Comparison of ENCODE assay signal across 8 cellular contexts in genomic region chr6:122789862-122790739, GRCh38. TPM values are rescaled to one million over a fixed set of nuclear protein-coding genes. Genes with fewer than 3 reads are reported as not detected.
DNase-seq lines count a peak whose midpoint lies in the region; ATAC-seq and TF ChIP-seq lines count a peak whose summit lies in the region.

No MANE protein-coding gene starts in this region.

- POLR2A ChIA-PET in activated CD8-positive, alpha-beta T cell treated with anti-CD3 and anti-CD28 coated beads, Interleukin-2, amount 10 ng/mL, durations not matched to agents 7 days and 5 days (lab: Charles Lee): no interaction called here

- H3K4ac ChIP-seq in neuronal stem cell (ENCODE audit: low read length): no peak overlapping the region

- no CpG with 5 or more reads among the region's 27 CpGs for WGBS in neuronal stem cell (ENCODE audit: extremely low coverage in 2 of 2, insufficient read length in 2 of 2, insufficient replicate concordance in 1 of 2), 2 donors

- H3K4me3 Mint-ChIP-seq in activated naive CD4-positive, alpha-beta T cell treated with anti-CD3 and anti-CD28 coated beads, Interleukin-2, amount 10 ng/mL, durations not matched to agents 7 days and 5 days: peak overlapping the region; percentile 72
- H3K4me3 Mint-ChIP-seq in activated CD8-positive, alpha-beta T cell treated with anti-CD3 and anti-CD28 coated beads, Interleukin-2, amount 10 ng/mL, durations not matched to agents 7 days and 5 days: peak overlapping the region; percentile 83

- H3K4me1 ChIP-seq in foreskin keratinocyte (peaks cover 17% of the 10 kb centered on the region), neuronal stem cell (ENCODE audit: control insufficient read depth in 2 of 2, insufficient read depth in 1 of 2, low read depth in 1 of 2, low read length in 2 of 2) (peaks cover 8 to 18% of the 10 kb centered on the region in 2 donors)

- peak; percentile 49 for ATAC-seq in HG02571 (IDR thresholded peaks at IDR 0.05; ENCODE audit: unreplicated experiment)
- peak; percentile 79 for ATAC-seq in activated CD8-positive, alpha-beta T cell treated with anti-CD3 and anti-CD28 coated beads, Interleukin-2, amount 10 ng/mL, durations not matched to agents 7 days and 5 days
- ATAC-seq in foreskin keratinocyte: peak; percentile 80

- H3K23ac ChIP-seq in neuronal stem cell (ENCODE audit: low read depth, low read length, poor library complexity): no peak overlapping the region

- H3K79me1 ChIP-seq in neuronal stem cell (ENCODE audit: low read depth, low read length): no peaks in the 10 kb centered on the region

- no peaks in the 10 kb centered on the region for H3K9me3 ChIP-seq in neuronal stem cell (replicated peaks in 1 of 2; ENCODE audit: control insufficient read depth in 2 of 2, insufficient read depth in 1 of 2, low read depth in 1 of 2, low read length in 2 of 2)

- no peaks in the 10 kb centered on the region for H3K36me3 ChIP-seq in neuronal stem cell (replicated peaks in 1 of 2; ENCODE audit: control insufficient read depth in 2 of 2, insufficient read depth in 2 of 2, low read length in 2 of 2)

- no peaks in the 10 kb centered on the region for H3K9me3 Mint-ChIP-seq in activated naive CD4-positive, alpha-beta T cell treated with anti-CD3 and anti-CD28 coated beads, Interleukin-2, amount 10 ng/mL, durations not matched to agents 7 days and 5 days
- H3K9me3 Mint-ChIP-seq in activated CD8-positive, alpha-beta T cell treated with anti-CD3 and anti-CD28 coated beads, Interleukin-2, amount 10 ng/mL, durations not matched to agents 7 days and 5 days (ENCODE audit: insufficient read depth): no peaks in the 10 kb centered on the region

- peak overlapping the region; percentile 89 for H3K4me2 ChIP-seq in neuronal stem cell (ENCODE audit: insufficient read depth, low read length, poor library complexity, severe bottlenecking)

- H2BK120ac ChIP-seq in neuronal stem cell (ENCODE audit: low read depth, low read length): no peak overlapping the region

- H4K8ac ChIP-seq in neuronal stem cell (ENCODE audit: low read depth, low read length): no peak overlapping the region

- peak overlapping the region; percentile 94 for H2AFZ ChIP-seq in neuronal stem cell (ENCODE audit: low read length)

- no peak overlapping the region for H3K14ac ChIP-seq in neuronal stem cell (ENCODE audit: low read length)

- peak overlapping the region; percentile 83 to 88 for H3K4me3 ChIP-seq in neuronal stem cell (ENCODE audit: low read length in 2 of 2)

- no peak overlapping the region for H2BK12ac ChIP-seq in neuronal stem cell (ENCODE audit: low read length)

- H3K4me1 Mint-ChIP-seq in activated naive CD4-positive, alpha-beta T cell treated with anti-CD3 and anti-CD28 coated beads, Interleukin-2, amount 10 ng/mL, durations not matched to agents 7 days and 5 days: peaks cover 15% of the 10 kb centered on the region
- peaks cover 10% of the 10 kb centered on the region for H3K4me1 Mint-ChIP-seq in activated CD8-positive, alpha-beta T cell treated with anti-CD3 and anti-CD28 coated beads, Interleukin-2, amount 10 ng/mL, durations not matched to agents 7 days and 5 days (ENCODE audit: low read depth)

- H3K36me3 Mint-ChIP-seq in activated naive CD4-positive, alpha-beta T cell treated with anti-CD3 and anti-CD28 coated beads, Interleukin-2, amount 10 ng/mL, durations not matched to agents 7 days and 5 days: no peaks in the 10 kb centered on the region
- no peaks in the 10 kb centered on the region for H3K36me3 Mint-ChIP-seq in activated CD8-positive, alpha-beta T cell treated with anti-CD3 and anti-CD28 coated beads, Interleukin-2, amount 10 ng/mL, durations not matched to agents 7 days and 5 days (ENCODE audit: low read depth)

- H2BK5ac ChIP-seq in neuronal stem cell (ENCODE audit: low read length): peak overlapping the region; percentile 93

- no peaks in the 10 kb centered on the region for H3K27me3 ChIP-seq in foreskin keratinocyte
- no peaks in the 10 kb centered on the region for H3K27me3 ChIP-seq in neuronal stem cell (ENCODE audit: control insufficient read depth in 3 of 3, insufficient read depth in 3 of 3, low read depth in 1 of 3, low read length in 3 of 3)

- no peak overlapping the region for H2AK5ac ChIP-seq in neuronal stem cell (ENCODE audit: low read depth, low read length)

- peaks cover 68% of the 10 kb centered on the region for H3K27me3 Mint-ChIP-seq in activated naive CD4-positive, alpha-beta T cell treated with anti-CD3 and anti-CD28 coated beads, Interleukin-2, amount 10 ng/mL, durations not matched to agents 7 days and 5 days
- peaks cover 49% of the 10 kb centered on the region for H3K27me3 Mint-ChIP-seq in activated CD8-positive, alpha-beta T cell treated with anti-CD3 and anti-CD28 coated beads, Interleukin-2, amount 10 ng/mL, durations not matched to agents 7 days and 5 days (ENCODE audit: low read depth)

- TF ChIP-seq CTCF in foreskin keratinocyte (conservative IDR thresholded peaks at IDR 0.05): peak; percentile 18

- H3K27ac ChIP-seq in foreskin keratinocyte (peak overlapping the region; percentile 91), neuronal stem cell (replicated peaks; ENCODE audit: low read length) (peak overlapping the region; percentile 57)

- peak overlapping the region; percentile 26 for H3K9ac ChIP-seq in neuronal stem cell (ENCODE audit: low read depth, low read length, poor library complexity)

- peak overlapping the region; percentile 59 for H4K91ac ChIP-seq in neuronal stem cell (ENCODE audit: low read depth, low read length, poor library complexity)

- CTCF ChIA-PET in activated naive CD4-positive, alpha-beta T cell treated with anti-CD3 and anti-CD28 coated beads, Interleukin-2, amount 10 ng/mL, durations not matched to agents 7 days and 5 days (lab: Charles Lee): interaction anchor here (0.9 to 1.7 kb wide), 5 partner anchors 9 to 49 kb away, joined by 3 to 10 read pairs (median 6); no protein-coding TSS in a partner anchor
- CTCF ChIA-PET in activated CD8-positive, alpha-beta T cell treated with anti-CD3 and anti-CD28 coated beads, Interleukin-2, amount 10 ng/mL, durations not matched to agents 7 days and 5 days (lab: Charles Lee): interaction anchor here (0.7 to 1.8 kb wide), 6 partner anchors 8 to 46 kb away, joined by 3 to 13 read pairs (median 4); no protein-coding TSS in a partner anchor

- peak overlapping the region; percentile 84 for H2BK15ac ChIP-seq in neuronal stem cell (ENCODE audit: low read length)

- DNase-seq in activated naive CD4-positive, alpha-beta T cell treated with anti-CD3 and anti-CD28 coated beads, Interleukin-2, amount 10 ng/mL, durations not matched to agents 7 days and 5 days: peak; percentile 21
- DNase-seq in activated naive CD4-positive, alpha-beta T cell (lab: John Stamatoyannopoulos, UW): no peak
- DNase-seq in NCI-H1092 (lab: John Stamatoyannopoulos, UW) (peak; percentile 32), foreskin keratinocyte (peak; percentile 14 to 66), neuronal stem cell (ENCODE audit: low spot score) (no peak), SW 1271 (lab: John Stamatoyannopoulos, UW) (no peak)
- DNase-seq in activated CD8-positive, alpha-beta T cell treated with anti-CD3 and anti-CD28 coated beads, Interleukin-2, amount 10 ng/mL, durations not matched to agents 7 days and 5 days: peak; percentile 26

- no peak overlapping the region for H3K27ac Mint-ChIP-seq in activated naive CD4-positive, alpha-beta T cell treated with anti-CD3 and anti-CD28 coated beads, Interleukin-2, amount 10 ng/mL, durations not matched to agents 7 days and 5 days
- no peak overlapping the region for H3K27ac Mint-ChIP-seq in activated CD8-positive, alpha-beta T cell treated with anti-CD3 and anti-CD28 coated beads, Interleukin-2, amount 10 ng/mL, durations not matched to agents 7 days and 5 days

- peak overlapping the region; percentile 31 for H3K18ac ChIP-seq in neuronal stem cell (ENCODE audit: low read length)

RNA-seq across cellular contexts. Expression of gene SMPDL3A, which starts 1.0 kb away (rescaled TPM):
- not detected for total RNA-seq in activated CD8-positive, alpha-beta T cell treated with anti-CD3 and anti-CD28 coated beads, Interleukin-2, amount 10 ng/mL, durations not matched to agents 7 days and 5 days
- total RNA-seq in foreskin keratinocyte: 4.7 and 6.9 TPM in 2 replicates
- polyA plus RNA-seq in foreskin keratinocyte: 2.7 and 5.0 TPM in 2 replicates
- 2.0 TPM for polyA plus RNA-seq in neuronal stem cell (2013, experiment 1 of 2)
- 2.1 TPM for polyA plus RNA-seq in neuronal stem cell (2013, experiment 2 of 2)

RNA-seq across cellular contexts. Expression of gene FABP7, which starts 10.6 kb away (rescaled TPM):
- total RNA-seq in activated CD8-positive, alpha-beta T cell treated with anti-CD3 and anti-CD28 coated beads, Interleukin-2, amount 10 ng/mL, durations not matched to agents 7 days and 5 days: not detected
- total RNA-seq in foreskin keratinocyte: 0.27 and 0.39 TPM in 2 replicates
- polyA plus RNA-seq in foreskin keratinocyte: 0.49 and 0.59 TPM in 2 replicates
- polyA plus RNA-seq in neuronal stem cell (2013, experiment 1 of 2): 373 TPM
- 373 TPM for polyA plus RNA-seq in neuronal stem cell (2013, experiment 2 of 2)

Comparison
In these comparisons a context has a peak if more than half of its experiments do, and no peak if none do; other contexts are left out.
1. DNase-seq: peak in activated naive CD4-positive, alpha-beta T cell treated with anti-CD3 and anti-CD28 coated beads, Interleukin-2, amount 10 ng/mL, durations not matched to agents 7 days and 5 days (single experiment), NCI-H1092 (single experiment), activated CD8-positive, alpha-beta T cell treated with anti-CD3 and anti-CD28 coated beads, Interleukin-2, amount 10 ng/mL, durations not matched to agents 7 days and 5 days (single experiment) and foreskin keratinocyte (2 of 2); none in activated naive CD4-positive, alpha-beta T cell (0 of 4), neuronal stem cell (single experiment) and SW 1271 (0 of 2).
2. Peak in every context shown above with its lines, with median percentiles within 50 percentile points of each other: ATAC-seq.